Comparison of ENCODE assay signal across 8 cellular contexts in genomic region chr20:53595018-53595378, GRCh38. TPM values are rescaled to one million over a fixed set of nuclear protein-coding genes. Genes with fewer than 3 reads are reported as not detected.
DNase-seq lines count a peak whose midpoint lies in the region; ATAC-seq lines count a peak whose summit lies in the region.

No MANE protein-coding gene starts in this region.

- peak overlapping the region; percentile 79 for H3K4me3 Mint-ChIP-seq in activated CD4-positive, alpha-beta T cell treated with anti-CD3 and anti-CD28 coated beads for 36 hours
- peak overlapping the region; percentile 91 for H3K4me3 Mint-ChIP-seq in activated naive CD8-positive, alpha-beta T cell treated with anti-CD3 and anti-CD28 coated beads, Interleukin-2, amount 10 ng/mL, durations not matched to agents 7 days and 5 days

- H3K4me1 Mint-ChIP-seq in activated CD4-positive, alpha-beta T cell treated with anti-CD3 and anti-CD28 coated beads for 36 hours = peaks cover 48% of the 10 kb centered on the region
- peaks cover 44% of the 10 kb centered on the region for H3K4me1 Mint-ChIP-seq in activated naive CD8-positive, alpha-beta T cell treated with anti-CD3 and anti-CD28 coated beads, Interleukin-2, amount 10 ng/mL, durations not matched to agents 7 days and 5 days

- POLR2A ChIA-PET in activated CD4-positive, alpha-beta T cell treated with anti-CD3 and anti-CD28 coated beads for 36 hours (lab: Charles Lee) = interaction anchor here (0.6 to 1.6 kb wide), 2 partner anchors 28 to 113 kb away, joined by 3 read pairs; no protein-coding TSS in a partner anchor
- POLR2A ChIA-PET in activated naive CD8-positive, alpha-beta T cell treated with anti-CD3 and anti-CD28 coated beads, Interleukin-2, amount 10 ng/mL, durations not matched to agents 7 days and 5 days (lab: Charles Lee) = interaction anchor here (0.6 to 9.7 kb wide), 33 partner anchors 9 to 431 kb away, joined by 3 to 109 read pairs (median 7); no protein-coding TSS in a partner anchor

- H3K36me3 Mint-ChIP-seq in activated CD4-positive, alpha-beta T cell treated with anti-CD3 and anti-CD28 coated beads for 36 hours (ENCODE audit: low read depth) = peaks cover 6% of the 10 kb centered on the region
- H3K36me3 Mint-ChIP-seq in activated naive CD8-positive, alpha-beta T cell treated with anti-CD3 and anti-CD28 coated beads, Interleukin-2, amount 10 ng/mL, durations not matched to agents 7 days and 5 days = peaks cover 21% of the 10 kb centered on the region

- CTCF ChIA-PET in activated CD4-positive, alpha-beta T cell treated with anti-CD3 and anti-CD28 coated beads for 36 hours (lab: Charles Lee) = interaction anchor here (0.7 to 2.7 kb wide), 3 partner anchors 15 to 158 kb away, joined by 3 to 10 read pairs (median 8); no protein-coding TSS in a partner anchor

- no peak for ATAC-seq in activated CD4-positive, alpha-beta T cell treated with anti-CD3 and anti-CD28 coated beads for 36 hours
- ATAC-seq in activated naive CD8-positive, alpha-beta T cell treated with anti-CD3 and anti-CD28 coated beads, Interleukin-2, amount 10 ng/mL, durations not matched to agents 7 days and 5 days (ENCODE audit: low read depth) = no peak
- ATAC-seq in GM21447 (IDR thresholded peaks at IDR 0.05; ENCODE audit: unreplicated experiment) = no peak

- no peak for DNase-seq in activated CD4-positive, alpha-beta T cell treated with anti-CD3 and anti-CD28 coated beads for 36 hours
- no peak for DNase-seq in activated CD4-positive, alpha-beta T cell treated with anti-CD3 and anti-CD28 coated beads, Interleukin-2, amount 50 U/mL, for 1 hour
- DNase-seq in activated naive CD8-positive, alpha-beta T cell treated with anti-CD3 and anti-CD28 coated beads, Interleukin-2, amount 10 ng/mL, durations not matched to agents 7 days and 5 days = no peak
- peak; percentile 19 for DNase-seq in left kidney (ENCODE audit: low read depth, low spot score)
- no peak for DNase-seq in NCI-H2227 (lab: John Stamatoyannopoulos, UW; ENCODE audit: unreplicated experiment)
- no peak for DNase-seq in NCI-H2227 treated with DMSO at 0.1 percent for 48 hours (lab: John Stamatoyannopoulos, UW)

- peak overlapping the region; percentile 95 for H3K27ac Mint-ChIP-seq in activated CD4-positive, alpha-beta T cell treated with anti-CD3 and anti-CD28 coated beads for 36 hours
- peak overlapping the region; percentile 95 for H3K27ac Mint-ChIP-seq in activated naive CD8-positive, alpha-beta T cell treated with anti-CD3 and anti-CD28 coated beads, Interleukin-2, amount 10 ng/mL, durations not matched to agents 7 days and 5 days

- peak overlapping the region; percentile 74 for H3K27ac ChIP-seq in temporal lobe (ENCODE audit: low read depth, low read length)

- no peaks in the 10 kb centered on the region for H3K27me3 Mint-ChIP-seq in activated CD4-positive, alpha-beta T cell treated with anti-CD3 and anti-CD28 coated beads for 36 hours
- H3K27me3 Mint-ChIP-seq in activated naive CD8-positive, alpha-beta T cell treated with anti-CD3 and anti-CD28 coated beads, Interleukin-2, amount 10 ng/mL, durations not matched to agents 7 days and 5 days = no peaks in the 10 kb centered on the region

- H3K9me3 Mint-ChIP-seq in activated CD4-positive, alpha-beta T cell treated with anti-CD3 and anti-CD28 coated beads for 36 hours (ENCODE audit: low read depth) = no peaks in the 10 kb centered on the region
- no peaks in the 10 kb centered on the region for H3K9me3 Mint-ChIP-seq in activated naive CD8-positive, alpha-beta T cell treated with anti-CD3 and anti-CD28 coated beads, Interleukin-2, amount 10 ng/mL, durations not matched to agents 7 days and 5 days

- intact Hi-C loops in activated CD4-positive, alpha-beta T cell treated with anti-CD3 and anti-CD28 coated beads for 36 hours (cut with DNase I, micrococcal nuclease) = loop anchor here (2.0 to 5.0 kb wide), 4 partner anchors 14 to 112 kb away; no protein-coding TSS in a partner anchor

RNA-seq across cellular contexts. Expression of gene ZNF217, which starts 1.4 kb away (rescaled TPM):
- total RNA-seq in activated CD4-positive, alpha-beta T cell treated with anti-CD3 and anti-CD28 coated beads for 36 hours = 10 to 100 TPM; 41.5 to 45.6 TPM
- 100 to 1,000 TPM; 133 to 144 TPM for total RNA-seq in activated naive CD8-positive, alpha-beta T cell treated with anti-CD3 and anti-CD28 coated beads, Interleukin-2, amount 10 ng/mL, durations not matched to agents 7 days and 5 days
- 5.2 TPM for total RNA-seq in temporal lobe
